In the genomic region with DNA sequence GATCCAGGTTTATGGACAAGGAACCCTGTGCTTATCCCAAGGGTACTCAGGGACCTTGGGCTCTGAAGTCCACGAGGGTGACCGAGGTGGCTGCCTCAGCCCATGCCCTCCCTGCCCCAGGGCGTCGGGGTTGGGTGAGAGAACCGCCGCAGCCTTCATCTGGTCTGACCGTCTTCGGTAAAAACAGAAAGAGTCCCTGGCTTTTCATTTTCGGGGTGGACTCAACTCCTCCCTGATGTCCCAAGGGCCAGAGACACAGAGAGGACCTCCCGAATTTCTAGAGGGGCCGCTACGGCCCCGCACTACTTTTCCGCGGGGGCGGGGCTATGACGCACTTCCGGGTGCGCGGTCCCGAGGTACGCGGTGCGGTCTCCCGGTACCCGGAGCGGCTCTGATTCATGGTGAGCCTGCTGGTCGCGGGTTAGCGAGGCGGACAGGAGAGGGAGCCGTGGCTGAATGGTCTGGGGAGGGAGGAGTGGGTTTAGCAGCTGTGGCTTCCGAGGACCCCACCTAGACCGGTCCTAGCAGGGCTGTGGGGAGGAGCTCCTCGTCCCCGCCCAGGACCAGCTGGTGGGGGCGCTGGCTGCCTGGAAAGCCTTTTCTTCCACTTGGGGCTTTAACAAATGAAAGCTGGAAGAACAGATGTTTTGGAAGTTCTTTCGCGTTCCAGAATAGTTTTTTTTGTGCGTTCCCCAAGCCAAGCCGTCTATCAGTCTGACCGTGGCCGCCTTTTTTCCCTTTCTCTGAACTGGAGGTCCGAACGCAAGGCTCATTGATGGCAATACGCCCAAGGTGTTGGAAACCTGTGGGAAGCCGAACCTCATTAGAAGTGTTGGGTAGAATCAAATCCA, we compare ENCODE assay signal across 8 cellular contexts. TPM values are rescaled to one million over a fixed set of nuclear protein-coding genes. Genes with fewer than 3 reads are reported as not detected.
DNase-seq lines count a peak whose midpoint lies in the region; ATAC-seq and TF ChIP-seq lines count a peak whose summit lies in the region.

ZSCAN21 (plus strand) TSS at position 334 of the 851 bp plus-strand sequence. CDS start 7,233 bp downstream, outside the sequence.

- H3K4me3 ChIP-seq in colonic mucosa, result peak within 1 kb of the TSS; percentile 64

- H3K9me3 ChIP-seq in colonic mucosa, result no peaks in the 10 kb centered on the region

- ATAC-seq in GM18909 (IDR thresholded peaks at IDR 0.05; ENCODE audit: poor library complexity, unreplicated experiment), result peak; percentile 91
- ATAC-seq in HG03196 (IDR thresholded peaks at IDR 0.05; ENCODE audit: unreplicated experiment), result peak; percentile 79
- ATAC-seq in left colon, result peak; percentile 82

- intact Hi-C loops in colonic mucosa (cut with DNase I) (loop anchor here (5.0 kb wide), 1 partner anchor 33 kb away; the partner anchor contains the start of gene ZNF3), left colon (cut with DNase I, micrococcal nuclease) (loop anchor here (10.0 kb wide), 1 partner anchor 55 kb away; no protein-coding TSS in a partner anchor)

- no peaks in the 10 kb centered on the region for H3K27me3 ChIP-seq in colonic mucosa

- peaks cover 5% of the 10 kb centered on the region for H3K4me1 ChIP-seq in colonic mucosa

- DNase-seq in AG09319 (ENCODE audit: extremely low read depth, low read depth) (peak; percentile 34), NCI-H446 treated with DMSO at 0.1 percent for 48 hours (lab: John Stamatoyannopoulos, UW) (peak; percentile 50), colonic mucosa (peak; percentile 84), left colon (peak; percentile 81 to 89)
- peak; percentile 85 for DNase-seq in activated CD4-positive, alpha-beta T cell treated with anti-CD3 and anti-CD28 coated beads for 48 hours
- DNase-seq in stimulated activated CD4-positive, alpha-beta T cell treated with anti-CD3 and anti-CD28 coated beads, Interleukin-1b, Interleukin-23, amount 100 ng/mL, for 4 hours (ENCODE audit: low read depth in 2 of 2), result peak; percentile 73 to 84

- peak within 1 kb of the TSS; percentile 79 to 89 for H3K9ac ChIP-seq in colonic mucosa (ENCODE audit: low read depth in 2 of 2, low read length in 2 of 2)

- no peaks in the 10 kb centered on the region for H3K36me3 ChIP-seq in colonic mucosa

- H3K27ac ChIP-seq in colonic mucosa, result peak within 1 kb of the TSS; percentile 90

- no peak; the same call in none of the 2 replicates for TF ChIP-seq CTCF in AG09319 (IDR thresholded peaks at IDR 0.05; ENCODE audit: low read depth, low read length)
- no peak for TF ChIP-seq CTCF in colonic mucosa (IDR thresholded peaks at IDR 0.05)

RNA-seq across cellular contexts. Expression of gene ZSCAN21, which starts in this region (rescaled TPM):
- total RNA-seq in colonic mucosa (1 to 10 TPM; 6.2 to 7.7 TPM), left colon (1 to 10 TPM; 6.7 to 7.1 TPM)

Comparison
In these comparisons a context has a peak if more than half of its experiments do, and no peak if none do; other contexts are left out.
1. Peak in every context shown above with its lines: DNase-seq, ATAC-seq, H3K4me3 ChIP-seq and H3K27ac ChIP-seq.
2. DNase-seq: peak in every context shown above with its lines; median percentile 85 in activated CD4-positive, alpha-beta T cell treated with anti-CD3 and anti-CD28 coated beads for 48 hours; 85 in left colon; 84 in colonic mucosa; 78 in stimulated activated CD4-positive, alpha-beta T cell treated with anti-CD3 and anti-CD28 coated beads, Interleukin-1b, Interleukin-23, amount 100 ng/mL, for 4 hours; 50 in NCI-H446 treated with DMSO at 0.1 percent for 48 hours; 34 in AG09319.